ENCODE assay signal across 19 cellular contexts in genomic region chr15:28876131-28876844, GRCh38. TPM values are rescaled to one million over a fixed set of nuclear protein-coding genes. Genes with fewer than 3 reads are reported as not detected.
DNase-seq lines count a peak whose midpoint lies in the region; ATAC-seq lines count a peak whose summit lies in the region.
"Had no signal": no experiment of that assay in that cellular context is flagged by ENCODE, and none has a peak within 500 bp of the region (broad histone marks: within the 10 kb centered on the region; RNA-seq: fewer than 3 reads in every experiment).

No MANE protein-coding gene starts in this region.

- no peak overlapping the region for H2BK15ac ChIP-seq in mesendoderm (replicated peaks; ENCODE audit: low read depth)

- H3K23ac ChIP-seq in mesendoderm (ENCODE audit: low read length), result no peak overlapping the region

- peaks cover 22% of the 10 kb centered on the region for H3K4me1 Mint-ChIP-seq in activated naive CD8-positive, alpha-beta T cell (ENCODE audit: low read depth)
- peaks cover 18% of the 10 kb centered on the region for H3K4me1 Mint-ChIP-seq in activated naive CD8-positive, alpha-beta T cell treated with anti-CD3 and anti-CD28 coated beads for 36 hours

- H4K8ac ChIP-seq in mesendoderm (ENCODE audit: low read depth, low read length), result no peak overlapping the region

- H3K4me2 ChIP-seq in mesendoderm (ENCODE audit: low read length), result no peak overlapping the region
- H3K4me2 ChIP-seq: hepatocyte had no signal

- H3K36me3 ChIP-seq in mesendoderm (ENCODE audit: control insufficient read depth, insufficient read depth, low read length), result no peaks in the 10 kb centered on the region
- H3K36me3 ChIP-seq: BLaER1 treated with 17β-estradiol and CSF1 and Interleukin-3, amounts not matched to agents 10 nM and 100 nM; neutrophil had no signal

- H3K56ac ChIP-seq in mesendoderm (ENCODE audit: low read length), result peak overlapping the region; percentile 22

- H3K79me1 ChIP-seq in mesendoderm (ENCODE audit: low read length), result no peaks in the 10 kb centered on the region

- H2BK5ac ChIP-seq in mesendoderm (ENCODE audit: low read length), result no peak overlapping the region

- H3K18ac ChIP-seq in mesendoderm (ENCODE audit: low read length), result no peak overlapping the region

- DNase-seq in activated naive CD8-positive, alpha-beta T cell treated with anti-CD3 and anti-CD28 coated beads for 36 hours, result no peak
- DNase-seq in globus pallidus (ENCODE audit: low spot score) (peak; percentile 43), mesendoderm (peak; percentile 38), NCI-H345 (lab: John Stamatoyannopoulos, UW) (no peak), HuH-7.5 (ENCODE audit: low spot score) (no peak)
- DNase-seq: activated CD4-positive, alpha-beta T cell treated with anti-CD3 and anti-CD28 coated beads for 4 hours; MM.1S; NCI-H1436; NCI-H69; stimulated activated CD4-positive, alpha-beta T cell treated with anti-CD3 and anti-CD28 coated beads, Interleukin-4, amount 100 ng/mL, for 24 hours had no signal

- no peaks in the 10 kb centered on the region for H3K9me3 Mint-ChIP-seq in activated naive CD8-positive, alpha-beta T cell (ENCODE audit: low read depth)
- H3K9me3 Mint-ChIP-seq in activated naive CD8-positive, alpha-beta T cell treated with anti-CD3 and anti-CD28 coated beads for 36 hours, result no peaks in the 10 kb centered on the region

- no CpG with 5 or more reads among the region's 14 CpGs for whole genome bisulfite sequencing in mesendoderm (ENCODE audit: extremely low coverage, insufficient coverage, low lambda C conversion rate)

- H3K4ac ChIP-seq in mesendoderm (ENCODE audit: low read depth, low read length), result no peak overlapping the region

- no peaks in the 10 kb centered on the region for H3K27me3 Mint-ChIP-seq in activated naive CD8-positive, alpha-beta T cell
- H3K27me3 Mint-ChIP-seq in activated naive CD8-positive, alpha-beta T cell treated with anti-CD3 and anti-CD28 coated beads for 36 hours, result no peaks in the 10 kb centered on the region

- peak overlapping the region; percentile 59 for H3K4me3 Mint-ChIP-seq in activated naive CD8-positive, alpha-beta T cell
- H3K4me3 Mint-ChIP-seq in activated naive CD8-positive, alpha-beta T cell treated with anti-CD3 and anti-CD28 coated beads for 36 hours, result no peak overlapping the region

- H3K27me3 ChIP-seq in mesendoderm (ENCODE audit: insufficient read depth, low read length, poor library complexity), result no peaks in the 10 kb centered on the region
- H3K27me3 ChIP-seq: BLaER1 treated with 17β-estradiol and CSF1 and Interleukin-3, amounts not matched to agents 10 nM and 100 nM; hepatocyte; neutrophil had no signal

- no peaks in the 10 kb centered on the region for H3K79me2 ChIP-seq in mesendoderm (ENCODE audit: control insufficient read depth, insufficient read depth, low read length)
- H3K79me2 ChIP-seq: hepatocyte had no signal

- H3K27ac Mint-ChIP-seq in activated naive CD8-positive, alpha-beta T cell, result no peak overlapping the region
- no peak overlapping the region for H3K27ac Mint-ChIP-seq in activated naive CD8-positive, alpha-beta T cell treated with anti-CD3 and anti-CD28 coated beads for 36 hours

- no peak overlapping the region for H3K9ac ChIP-seq in mesendoderm (ENCODE audit: low read length)
- H3K9ac ChIP-seq: BLaER1 treated with 17β-estradiol and CSF1 and Interleukin-3, amounts not matched to agents 10 nM and 100 nM had no signal

- H2AK5ac ChIP-seq in mesendoderm (ENCODE audit: low read length), result no peak overlapping the region

- ATAC-seq in GM21786 (IDR thresholded peaks at IDR 0.05; ENCODE audit: unreplicated experiment), result no peak
- ATAC-seq in GM19351 (IDR thresholded peaks at IDR 0.05; ENCODE audit: unreplicated experiment), result no peak

- no peak overlapping the region for H2BK120ac ChIP-seq in mesendoderm (ENCODE audit: low read depth, low read length)

- no peak overlapping the region for H3K4me3 ChIP-seq in mesendoderm (ENCODE audit: low read length)
- H3K4me3 ChIP-seq: BLaER1 treated with 17β-estradiol and CSF1 and Interleukin-3, amounts not matched to agents 10 nM and 100 nM; hepatocyte had no signal

- H3K4me1 ChIP-seq in mesendoderm (ENCODE audit: control insufficient read depth, low read depth, low read length), result peaks cover 6% of the 10 kb centered on the region

- H4K5ac ChIP-seq in mesendoderm (ENCODE audit: low read length), result no peak overlapping the region

- no peak overlapping the region for H3K27ac ChIP-seq in mesendoderm (ENCODE audit: low read depth, low read length)
- H3K27ac ChIP-seq: BLaER1 treated with 17β-estradiol and CSF1 and Interleukin-3, amounts not matched to agents 10 nM and 100 nM; hepatocyte; neutrophil had no signal

- H3K36me3 Mint-ChIP-seq in activated naive CD8-positive, alpha-beta T cell, result no peaks in the 10 kb centered on the region
- no peaks in the 10 kb centered on the region for H3K36me3 Mint-ChIP-seq in activated naive CD8-positive, alpha-beta T cell treated with anti-CD3 and anti-CD28 coated beads for 36 hours

RNA-seq across cellular contexts. Expression of gene APBA2, which starts 9.5 kb away (rescaled TPM):
- total RNA-seq in activated naive CD8-positive, alpha-beta T cell treated with anti-CD3 and anti-CD28 coated beads for 36 hours, result 10 to 100 TPM; 29.2 to 34.1 TPM
- 6.6 TPM for polyA plus RNA-seq in mesendoderm (2013, experiment 1 of 2)
- polyA plus RNA-seq in mesendoderm (2013, experiment 2 of 2), result 7.2 TPM

RNA-seq across cellular contexts. Expression of gene GOLGA6L7, which starts 27.8 kb away (rescaled TPM):
- not detected for total RNA-seq in activated naive CD8-positive, alpha-beta T cell treated with anti-CD3 and anti-CD28 coated beads for 36 hours
- polyA plus RNA-seq in mesendoderm (2013, experiment 1 of 2), result not detected
- polyA plus RNA-seq in mesendoderm (2013, experiment 2 of 2), result not detected
- total RNA-seq: endothelial cell of umbilical vein, hepatocyte, renal cortical epithelial cell, ureter had no signal
- polyA plus RNA-seq: endothelial cell of umbilical vein, hepatocyte had no signal

Comparison
In these comparisons a context has a peak if more than half of its experiments do, and no peak if none do; other contexts are left out.
1. DNase-seq: peak in globus pallidus (single experiment) and mesendoderm (single experiment); none in activated naive CD8-positive, alpha-beta T cell treated with anti-CD3 and anti-CD28 coated beads for 36 hours (single experiment), NCI-H345 (single experiment) and HuH-7.5 (single experiment).